ENCODE assay signal across 10 cellular contexts in genomic region chr7:42492895-42493294, GRCh38.
DNase-seq lines count a peak whose midpoint lies in the region; ATAC-seq and TF ChIP-seq lines count a peak whose summit lies in the region.
"Had no signal": no experiment of that assay in that cellular context is flagged by ENCODE, and none has a peak within 500 bp of the region (broad histone marks: within the 10 kb centered on the region; RNA-seq: fewer than 3 reads in every experiment).

No MANE protein-coding gene starts in this region.

- no peak overlapping the region for H3K27ac Mint-ChIP-seq in glutamatergic neuron (ENCODE audit: unreplicated experiment)
- H3K27ac Mint-ChIP-seq in naive thymus-derived CD4-positive, alpha-beta T cell = no peak overlapping the region
- no peak overlapping the region for H3K27ac Mint-ChIP-seq in naive thymus-derived CD8-positive, alpha-beta T cell
- H3K27ac Mint-ChIP-seq: activated T-helper 17 cell treated with anti-CD3 and anti-CD28 coated beads, Interleukin-2, amount 50 U/mL, for 72 hours had no signal

- peak overlapping the region; percentile 46 for H3K4me3 ChIP-seq in A673 (ENCODE audit: low read depth, low read length, poor library complexity, severe bottlenecking)
- peak overlapping the region; percentile 57 for H3K4me3 ChIP-seq in psoas muscle
- H3K4me3 ChIP-seq in naive thymus-derived CD4-positive, alpha-beta T cell (ENCODE audit: low read length) = no peak overlapping the region

- no peaks in the 10 kb centered on the region for H3K36me3 Mint-ChIP-seq in glutamatergic neuron (ENCODE audit: unreplicated experiment)
- H3K36me3 Mint-ChIP-seq in naive thymus-derived CD4-positive, alpha-beta T cell = peaks cover 0 to 3% (median 0%) of the 10 kb centered on the region in 5 donors
- no peaks in the 10 kb centered on the region for H3K36me3 Mint-ChIP-seq in naive thymus-derived CD8-positive, alpha-beta T cell

- no peak for ATAC-seq in psoas muscle
- no peak for ATAC-seq in HG03521 (IDR thresholded peaks at IDR 0.05; ENCODE audit: unreplicated experiment)
- ATAC-seq in naive thymus-derived CD4-positive, alpha-beta T cell = no peak
- ATAC-seq in naive thymus-derived CD8-positive, alpha-beta T cell = no peak

- BruUV-seq in A673 (replicated peaks; lab: Mats Ljungman, UMichigan) = no TSS peak

- CTCF ChIA-PET in A673 (lab: Charles Lee) = interaction anchor here (1.0 kb wide), 1 partner anchor 14 kb away, joined by 3 read pairs; no protein-coding TSS in a partner anchor
- CTCF ChIA-PET in naive thymus-derived CD4-positive, alpha-beta T cell (lab: Charles Lee) = no interaction called here

- H3K27me3 ChIP-seq in A673 (replicated peaks; ENCODE audit: insufficient read depth, low read depth, low read length, poor library complexity) = peaks cover 5% of the 10 kb centered on the region
- peaks cover 0 to 30% (median 2%) of the 10 kb centered on the region in 3 donors for H3K27me3 ChIP-seq in psoas muscle (ENCODE audit: insufficient read depth in 3 of 3, low read length in 2 of 3)
- no peaks in the 10 kb centered on the region for H3K27me3 ChIP-seq in naive thymus-derived CD4-positive, alpha-beta T cell (ENCODE audit: control insufficient read depth in 2 of 2, insufficient read depth in 2 of 2, low read length in 2 of 2)

- TF ChIP-seq CTCF in A673 (conservative IDR thresholded peaks at IDR 0.05; ENCODE audit: low read depth, low read length) = no peak
- TF ChIP-seq CTCF in VCaP (conservative IDR thresholded peaks at IDR 0.05) = no peak
- TF ChIP-seq CTCF in glutamatergic neuron (IDR thresholded peaks at IDR 0.05; ENCODE audit: partially characterized antibody, unreplicated experiment) = no peak
- TF ChIP-seq CTCF in psoas muscle (IDR thresholded peaks at IDR 0.05) = no peak

- H3K9me3 Mint-ChIP-seq in glutamatergic neuron (ENCODE audit: unreplicated experiment) = peaks cover 3% of the 10 kb centered on the region
- peaks cover 0 to 13% (median 1%) of the 10 kb centered on the region in 11 donors for H3K9me3 Mint-ChIP-seq in naive thymus-derived CD4-positive, alpha-beta T cell
- peaks cover 0 to 19% (median 2%) of the 10 kb centered on the region in 9 donors for H3K9me3 Mint-ChIP-seq in naive thymus-derived CD8-positive, alpha-beta T cell
- H3K9me3 Mint-ChIP-seq: activated T-helper 17 cell treated with anti-CD3 and anti-CD28 coated beads, Interleukin-2, amount 50 U/mL, for 72 hours had no signal

- POLR2A ChIA-PET in A673 (lab: Charles Lee; ENCODE audit: low non-redundant PET) = no interaction called here
- POLR2A ChIA-PET in naive thymus-derived CD4-positive, alpha-beta T cell (lab: Charles Lee) = no interaction called here
- POLR2A ChIA-PET in naive thymus-derived CD8-positive, alpha-beta T cell (lab: Charles Lee) = no interaction called here

- peaks cover 9% of the 10 kb centered on the region for H3K4me1 Mint-ChIP-seq in glutamatergic neuron (ENCODE audit: low read depth, unreplicated experiment)
- H3K4me1 Mint-ChIP-seq in naive thymus-derived CD4-positive, alpha-beta T cell = peaks cover 0 to 6% (median 0%) of the 10 kb centered on the region in 7 donors
- H3K4me1 Mint-ChIP-seq in naive thymus-derived CD8-positive, alpha-beta T cell = peaks cover 0 to 5% (median 0%) of the 10 kb centered on the region in 4 donors

- H3K4me1 ChIP-seq in A673 (ENCODE audit: insufficient read depth, low read length, poor library complexity, severe bottlenecking) (peaks cover 14% of the 10 kb centered on the region), psoas muscle (peaks cover 6% of the 10 kb centered on the region)
- no peaks in the 10 kb centered on the region for H3K4me1 ChIP-seq in naive thymus-derived CD4-positive, alpha-beta T cell (ENCODE audit: control insufficient read depth in 2 of 2, insufficient read depth in 2 of 2, low read length in 2 of 2)

- H3K4me3 Mint-ChIP-seq in glutamatergic neuron (ENCODE audit: unreplicated experiment) = peak overlapping the region; percentile 87
- no peak overlapping the region for H3K4me3 Mint-ChIP-seq in naive thymus-derived CD4-positive, alpha-beta T cell
- no peak overlapping the region for H3K4me3 Mint-ChIP-seq in naive thymus-derived CD8-positive, alpha-beta T cell
- H3K4me3 Mint-ChIP-seq: activated T-helper 17 cell treated with anti-CD3 and anti-CD28 coated beads, Interleukin-2, amount 50 U/mL, for 72 hours had no signal

- H3K9me3 ChIP-seq in A673 (ENCODE audit: low read depth, low read length, poor library complexity, severe bottlenecking) = no peaks in the 10 kb centered on the region
- H3K9me3 ChIP-seq in psoas muscle = no peaks in the 10 kb centered on the region
- H3K9me3 ChIP-seq in naive thymus-derived CD4-positive, alpha-beta T cell (ENCODE audit: control insufficient read depth in 2 of 3, low read length in 3 of 3) = no peaks in the 10 kb centered on the region

- intact Hi-C loops in A673 (cut with micrococcal nuclease; ENCODE audit: unreplicated experiment) = no loop called here
- intact Hi-C loops in psoas muscle (cut with DNase I) = no loop called here
- intact Hi-C loops in naive thymus-derived CD4-positive, alpha-beta T cell (cut with micrococcal nuclease) = no loop called here

- H3K27me3 Mint-ChIP-seq in glutamatergic neuron (ENCODE audit: unreplicated experiment) = no peaks in the 10 kb centered on the region
- H3K27me3 Mint-ChIP-seq in naive thymus-derived CD4-positive, alpha-beta T cell = peaks cover 16 to 49% (median 22%) of the 10 kb centered on the region in 5 donors
- H3K27me3 Mint-ChIP-seq in naive thymus-derived CD8-positive, alpha-beta T cell = peaks cover 6 to 44% (median 20%) of the 10 kb centered on the region in 5 donors

- DNase-seq in A673 (ENCODE audit: low spot score) (no peak), glutamatergic neuron (no peak), psoas muscle (no peak)
- no peak for DNase-seq in stimulated activated CD4-positive, alpha-beta T cell treated with anti-CD3 and anti-CD28 coated beads, Interleukin-12 subunit alpha, Interleukin-12 subunit beta, amount 100 ng/mL, for 4 hours
- no peak for DNase-seq in naive thymus-derived CD4-positive, alpha-beta T cell
- DNase-seq in naive thymus-derived CD8-positive, alpha-beta T cell = no peak
- DNase-seq: T-helper 1 cell had no signal

- no peaks in the 10 kb centered on the region for H3K36me3 ChIP-seq in A673 (ENCODE audit: insufficient read depth, low read length, poor library complexity, severe bottlenecking)
- no peaks in the 10 kb centered on the region for H3K36me3 ChIP-seq in psoas muscle (ENCODE audit: insufficient read depth in 1 of 2, low read depth in 1 of 2)
- no peaks in the 10 kb centered on the region for H3K36me3 ChIP-seq in naive thymus-derived CD4-positive, alpha-beta T cell (ENCODE audit: control insufficient read depth in 2 of 3, insufficient read depth in 3 of 3, low read length in 3 of 3)

- H3K27ac ChIP-seq in A673 (ENCODE audit: low read depth, low read length, poor library complexity, severe bottlenecking) (no peak overlapping the region), VCaP (peak overlapping the region; percentile 54; the same call in 1 of the 2 replicates), psoas muscle (no peak overlapping the region)
- no peak overlapping the region for H3K27ac ChIP-seq in naive thymus-derived CD4-positive, alpha-beta T cell (ENCODE audit: low read depth, low read length)

- 55 to 60% (median 57%) methylated on average over 7 of the region's 7 CpGs for WGBS in psoas muscle, 3 donors
